15 cellular contexts compared by ENCODE assay signal in the genomic region with DNA sequence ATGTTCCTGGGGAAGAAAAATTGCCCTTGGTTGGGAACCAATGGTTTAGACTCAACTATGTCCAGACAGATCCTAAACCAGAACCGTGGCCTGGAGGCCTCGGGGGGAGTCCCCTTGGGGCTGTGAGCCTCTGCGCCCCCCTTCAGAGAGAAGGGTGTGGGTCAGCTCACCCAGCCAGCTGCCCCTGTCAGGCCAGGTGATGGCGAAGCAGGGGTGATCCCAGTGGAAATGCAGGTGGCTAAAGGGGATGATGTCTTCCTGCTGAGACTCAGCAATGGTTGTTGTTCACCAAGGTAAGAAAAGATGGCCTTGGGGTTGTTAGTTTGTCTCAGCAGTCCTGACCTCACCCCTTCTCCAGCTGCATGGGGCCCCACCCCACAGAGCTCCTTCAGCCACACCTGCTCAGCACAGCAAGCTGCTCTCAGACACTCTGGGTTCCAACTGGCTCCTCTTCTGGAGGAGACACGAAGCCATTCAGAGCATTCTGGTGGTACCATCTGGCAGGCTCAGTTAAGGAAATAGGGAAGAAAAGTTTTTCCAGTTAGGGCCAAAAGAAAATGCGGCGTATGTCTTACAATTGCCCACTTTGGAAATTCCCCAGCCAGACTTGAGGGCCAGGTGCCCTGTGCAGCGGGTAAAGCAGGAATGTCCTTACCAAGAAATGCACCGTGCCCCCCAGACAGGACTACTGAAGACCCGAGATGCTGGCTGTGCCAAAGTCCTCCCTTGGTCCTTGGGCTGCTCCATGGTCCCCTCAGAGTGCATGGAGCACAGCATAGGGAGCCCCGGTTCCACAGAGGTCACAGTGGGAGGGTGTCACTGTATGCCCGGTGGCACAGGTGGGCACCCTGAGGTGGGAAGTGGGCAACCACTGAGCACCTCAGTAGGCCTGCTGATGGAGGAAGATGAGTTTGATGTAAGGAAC.
"Had no signal": no experiment of that assay in that cellular context is flagged by ENCODE, and none has a peak within 500 bp of the region (broad histone marks: within the 10 kb centered on the region; RNA-seq: fewer than 3 reads in every experiment).

No MANE protein-coding gene starts in this region.

- H3K27me3 ChIP-seq: right lobe of liver, stomach, testis, upper lobe of right lung had no signal

- H3K4me1 ChIP-seq: prostate gland, right lobe of liver, testis, upper lobe of right lung had no signal

- H3K36me3 ChIP-seq: prostate gland, right lobe of liver, stomach, upper lobe of right lung had no signal

- H3K27ac ChIP-seq: prostate gland, right lobe of liver, stomach, testis, upper lobe of right lung had no signal

- DNase-seq: activated CD4-positive, alpha-beta memory T cell treated with anti-CD3 and anti-CD28 coated beads, Interleukin-2, amount 10 ng/mL, durations not matched to agents 7 days and 5 days; activated CD4-positive, alpha-beta T cell treated with anti-CD3 and anti-CD28 coated beads for 4 hours; activated gamma-delta T cell treated with Interleukin-2 at 50 U/mL for 16 hours; activated naive CD8-positive, alpha-beta T cell treated with anti-CD3 and anti-CD28 coated beads for 36 hours; amygdala; effector memory CD4-positive, alpha-beta T cell; foreskin melanocyte; nephron progenitor cell; occipital lobe; right lobe of liver; stomach; T-helper 2 cell; testis; upper lobe of right lung had no signal

- H3K4me3 ChIP-seq: prostate gland, right lobe of liver, stomach, testis, upper lobe of right lung had no signal

- ATAC-seq: upper lobe of right lung had no signal

- H3K9me3 ChIP-seq: prostate gland, right lobe of liver, stomach, testis, upper lobe of right lung had no signal
